10 cellular contexts compared by ENCODE assay signal in genomic region chr11:119319136-119319701, GRCh38. TPM values are rescaled to one million over a fixed set of nuclear protein-coding genes. Genes with fewer than 3 reads are reported as not detected.
DNase-seq lines count a peak whose midpoint lies in the region; ATAC-seq and TF ChIP-seq lines count a peak whose summit lies in the region.
"Had no signal": no experiment of that assay in that cellular context is flagged by ENCODE, and none has a peak within 500 bp of the region (broad histone marks: within the 10 kb centered on the region; RNA-seq: fewer than 3 reads in every experiment).

No MANE protein-coding gene starts in this region.

- H3K36me3 Mint-ChIP-seq in naive B cell: no peaks in the 10 kb centered on the region

- no peak for TF ChIP-seq CTCF in left ventricle myocardium inferior (IDR thresholded peaks at IDR 0.05; ENCODE audit: borderline replicate concordance)
- no peak for TF ChIP-seq CTCF in mammary epithelial cell (conservative IDR thresholded peaks at IDR 0.05 in 1 of 2, IDR thresholded peaks at IDR 0.05 in 1 of 2; ENCODE audit: extremely low read depth in 1 of 2, insufficient read depth in 1 of 2, low read depth in 1 of 2, low read length in 2 of 2)
- TF ChIP-seq CTCF in uterus (IDR thresholded peaks at IDR 0.05): no peak

- ATAC-seq in Right ventricle myocardium superior (ENCODE audit: poor library complexity): no peak
- no peak for ATAC-seq in naive B cell (ENCODE audit: low read depth in 2 of 2)

- peak overlapping the region; percentile 68 for H3K4me2 ChIP-seq in mammary epithelial cell (ENCODE audit: insufficient read depth, low read depth, low read length)

- in situ Hi-C loops in mammary epithelial cell (cut with MboI; ENCODE audit: low sequenced_read_pairs in 2 of 2): no loop called here

- 65% methylated on average over 8 of the region's 8 CpGs for WGBS in mammary epithelial cell (ENCODE audit: low coverage, missing lambda C conversion rate)

- H3K27me3 ChIP-seq in left ventricle myocardium inferior (ENCODE audit: low read depth): no peaks in the 10 kb centered on the region
- no peaks in the 10 kb centered on the region for H3K27me3 ChIP-seq in mammary epithelial cell (ENCODE audit: insufficient read depth, low read length)
- no peaks in the 10 kb centered on the region for H3K27me3 ChIP-seq in uterus

- no peaks in the 10 kb centered on the region for H3K79me2 ChIP-seq in mammary epithelial cell (ENCODE audit: insufficient read depth, low read length)

- H3K27ac ChIP-seq in left ventricle myocardium inferior (replicated peaks) (peak overlapping the region; percentile 92), mammary epithelial cell (ENCODE audit: insufficient read depth, low read depth, low read length) (peak overlapping the region; percentile 73), uterus (peak overlapping the region; percentile 93 to 94)
- H3K27ac ChIP-seq: neutrophil had no signal

- H3K4me3 Mint-ChIP-seq in naive B cell: peak overlapping the region in 7 of 8 donors; percentile 2 to 86 (median 80)

- H3K4me1 ChIP-seq in left ventricle myocardium inferior: peaks cover 89% of the 10 kb centered on the region
- peaks cover 68% of the 10 kb centered on the region for H3K4me1 ChIP-seq in mammary epithelial cell (ENCODE audit: insufficient read depth, low read length)
- H3K4me1 ChIP-seq in uterus: peaks cover 0 to 6% of the 10 kb centered on the region in 2 donors

- H3K4me3 ChIP-seq in left ventricle myocardium inferior (peak overlapping the region; percentile 21), mammary epithelial cell (replicated peaks in 1 of 3; ENCODE audit: insufficient read depth in 1 of 3, low read depth in 2 of 3, low read length in 3 of 3) (no peak overlapping the region), uterus (no peak overlapping the region)

- no peak for TF ChIP-seq POLR2A in uterus (IDR thresholded peaks at IDR 0.05)

- intact Hi-C loops in left ventricle myocardium inferior (cut with micrococcal nuclease) (no loop called here), Right ventricle myocardium superior (cut with DNase I) (no loop called here), mammary epithelial cell (cut with micrococcal nuclease) (loop anchor here (2.0 to 5.0 kb wide), 2 partner anchors 62 to 407 kb away; partner anchors contain the start of gene USP2), uterus (cut with DNase I; ENCODE audit: low total_unique reads) (no loop called here)

- dilution Hi-C loops in mammary epithelial cell (cut with HindIII; ENCODE audit: low sequenced_read_pairs): no loop called here

- peaks cover 41 to 59% (median 41%) of the 10 kb centered on the region in 3 donors for H3K4me1 Mint-ChIP-seq in naive B cell

- DNase-seq in left ventricle myocardium inferior (no peak), Right ventricle myocardium superior (no peak), mammary epithelial cell (no peak), naive B cell (no peak), uterus (no peak), SHP77 (lab: John Stamatoyannopoulos, UW) (no peak), DMS114 treated with DMSO at 0.1 percent for 48 hours (lab: John Stamatoyannopoulos, UW; ENCODE audit: unreplicated experiment) (no peak), NCI-H446 treated with DMSO at 0.1 percent for 48 hours (lab: John Stamatoyannopoulos, UW) (no peak)
- DNase-seq: NCI-H524 treated with DMSO at 0.1 percent for 48 hours had no signal

- no TSS peak for BruUV-seq in mammary epithelial cell (replicated peaks; lab: Mats Ljungman, UMichigan)

- peak overlapping the region; percentile 85 for H2AFZ ChIP-seq in mammary epithelial cell (ENCODE audit: low read depth, low read length)

- no peaks in the 10 kb centered on the region for H4K20me1 ChIP-seq in mammary epithelial cell (ENCODE audit: insufficient read depth, low read length)

- no peaks in the 10 kb centered on the region for H3K9me3 ChIP-seq in left ventricle myocardium inferior (replicated peaks)
- H3K9me3 ChIP-seq in mammary epithelial cell (replicated peaks; ENCODE audit: insufficient read depth, low read length): no peaks in the 10 kb centered on the region
- no peaks in the 10 kb centered on the region for H3K9me3 ChIP-seq in uterus
- H3K9me3 ChIP-seq: neutrophil had no signal

- CTCF ChIA-PET in mammary epithelial cell (lab: Charles Lee; ENCODE audit: low non-redundant PET): no interaction called here

- peaks cover 12 to 48% (median 40%) of the 10 kb centered on the region in 3 donors for H3K27me3 Mint-ChIP-seq in naive B cell

- no peaks in the 10 kb centered on the region for H3K9me3 Mint-ChIP-seq in naive B cell

- H3K27ac Mint-ChIP-seq in naive B cell: peak overlapping the region in 3 of 6 donors; percentile 21 to 94 (median 92)

- H3K9ac ChIP-seq in mammary epithelial cell (ENCODE audit: insufficient read depth, low read length): no peak overlapping the region

- peaks cover 9% of the 10 kb centered on the region for H3K36me3 ChIP-seq in left ventricle myocardium inferior
- no peaks in the 10 kb centered on the region for H3K36me3 ChIP-seq in mammary epithelial cell (ENCODE audit: insufficient read depth, low read length)
- H3K36me3 ChIP-seq in uterus: no peaks in the 10 kb centered on the region
- H3K36me3 ChIP-seq: neutrophil had no signal

RNA-seq across cellular contexts. Expression of gene MCAM, which starts 2.3 kb away (rescaled TPM):
- total RNA-seq in left ventricle myocardium inferior (59.2 TPM), Right ventricle myocardium superior (41.9 TPM), mammary epithelial cell (100 to 1,000 TPM in 1 of 2 donors, 10 to 100 TPM in 1; 47.2 to 409 TPM), uterus (100 to 1,000 TPM; 228 to 564 (median 354) TPM)
- polyA plus RNA-seq in mammary epithelial cell (75.0 TPM), naive B cell (ENCODE audit: low read depth in 6 of 6) (not detected)
- polyA minus RNA-seq in mammary epithelial cell: 36.1 TPM

RNA-seq across cellular contexts. Expression of gene RNF26, which starts 15.1 kb away (rescaled TPM):
- total RNA-seq in left ventricle myocardium inferior: 14.0 TPM
- 12.9 TPM for total RNA-seq in Right ventricle myocardium superior
- total RNA-seq in mammary epithelial cell: 10 to 100 TPM in 1 of 2 donors, 1 to 10 TPM in 1; 3.7 to 34.4 TPM
- polyA plus RNA-seq in mammary epithelial cell: 39.1 TPM
- polyA minus RNA-seq in mammary epithelial cell: 66.6 TPM
- polyA plus RNA-seq in naive B cell (ENCODE audit: low read depth in 6 of 6): 10 to 100 TPM; 48.8 to 98.6 (median 58.0) TPM
- 10 to 100 TPM in 1 of 4 donors, 1 to 10 TPM in 3; 3.3 to 23.1 (median 6.8) TPM for total RNA-seq in uterus

RNA-seq across cellular contexts. Expression of gene C1QTNF5, which starts 21.5 kb away (rescaled TPM):
- total RNA-seq in left ventricle myocardium inferior (14.4 TPM), Right ventricle myocardium superior (15.1 TPM), mammary epithelial cell (under 1 TPM in 1 of 2 donors, not detected in 1; 0.50 TPM), uterus (10 to 100 TPM in 3 of 4 donors, 1 to 10 TPM in 1; 6.5 to 40.2 (median 35.7) TPM)
- polyA plus RNA-seq in mammary epithelial cell (0.07 TPM), naive B cell (ENCODE audit: low read depth in 6 of 6) (not detected)
- not detected for polyA minus RNA-seq in mammary epithelial cell

RNA-seq across cellular contexts. Expression of gene MFRP, which starts 27.3 kb away (rescaled TPM):
- not detected for total RNA-seq in left ventricle myocardium inferior
- total RNA-seq in Right ventricle myocardium superior: not detected
- total RNA-seq in mammary epithelial cell: not detected
- not detected for polyA plus RNA-seq in mammary epithelial cell
- polyA minus RNA-seq in mammary epithelial cell: not detected
- not detected for polyA plus RNA-seq in naive B cell (ENCODE audit: low read depth in 6 of 6)
- under 1 TPM in 2 of 4 donors, not detected in 2; 0.07 to 0.26 TPM for total RNA-seq in uterus

Comparison
In these comparisons a context has a peak if more than half of its experiments do, and no peak if none do; other contexts are left out.
1. RNA of gene C1QTNF5, which starts 21.5 kb away (total RNA-seq): 6.5 to 40.2 TPM in uterus, 15.1 TPM in Right ventricle myocardium superior (single experiment) and 14.4 TPM in left ventricle myocardium inferior (single experiment); 0.50 TPM in mammary epithelial cell; every median in the first group is over 4 times any median in the second.
2. Peak in every context shown above with its lines, with median percentiles within 50 percentile points of each other: H3K27ac ChIP-seq.